ENCODE assay signal across 17 cellular contexts in the genomic region with DNA sequence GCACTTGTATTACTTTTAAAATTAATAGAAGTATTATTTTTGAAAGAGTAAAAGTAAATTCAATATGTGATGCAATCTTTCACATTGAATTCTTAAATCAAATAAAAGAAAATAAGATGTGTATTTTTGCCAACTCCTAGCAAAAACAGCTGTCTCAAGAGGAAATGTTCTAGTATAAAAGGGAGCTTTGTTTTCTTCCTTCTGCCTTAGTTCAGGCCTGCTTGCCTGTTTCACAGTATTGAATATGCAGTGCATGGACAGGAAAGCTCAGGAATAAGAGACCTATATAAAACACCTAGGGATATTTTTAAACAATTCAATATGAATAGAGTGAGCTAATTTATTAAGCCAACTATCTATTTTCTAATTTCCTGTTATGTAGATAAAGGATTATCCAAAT.
DNase-seq lines count a peak whose midpoint lies in the region; ATAC-seq, FAIRE-seq and TF ChIP-seq lines count a peak whose summit lies in the region.
"Had no signal": no experiment of that assay in that cellular context is flagged by ENCODE, and none has a peak within 500 bp of the region (broad histone marks: within the 10 kb centered on the region; RNA-seq: fewer than 3 reads in every experiment).

No MANE protein-coding gene starts in this region.

- no peaks in the 10 kb centered on the region for H3K9me3 Mint-ChIP-seq in MCF 10A (ENCODE audit: unreplicated experiment)
- H3K9me3 Mint-ChIP-seq in stimulated activated memory B cell treated with anti-CD40 and anti-IgM and Interleukin-4, amounts not matched to agents 10 μg/mL and 1 μg/mL and 100 μg/mL, for 72 hours, result no peaks in the 10 kb centered on the region
- H3K9me3 Mint-ChIP-seq: GM23338 had no signal

- no peaks in the 10 kb centered on the region for H3K27me3 ChIP-seq in breast epithelium
- H3K27me3 ChIP-seq: BLaER1 had no signal

- TF ChIP-seq POLR2A in breast epithelium (IDR thresholded peaks at IDR 0.05), result no peak

- H3K36me3 ChIP-seq in breast epithelium, result no peaks in the 10 kb centered on the region
- H3K36me3 ChIP-seq: BLaER1 had no signal

- H3K4me1 Mint-ChIP-seq in MCF 10A (ENCODE audit: insufficient read depth, unreplicated experiment), result peaks cover 18% of the 10 kb centered on the region
- H3K4me1 Mint-ChIP-seq in stimulated activated memory B cell treated with anti-CD40 and anti-IgM and Interleukin-4, amounts not matched to agents 10 μg/mL and 1 μg/mL and 100 μg/mL, for 72 hours, result no peaks in the 10 kb centered on the region
- H3K4me1 Mint-ChIP-seq: CD8-positive, alpha-beta memory T cell had no signal

- no peaks in the 10 kb centered on the region for H3K36me3 Mint-ChIP-seq in MCF 10A (ENCODE audit: insufficient read depth, unreplicated experiment)
- H3K36me3 Mint-ChIP-seq in stimulated activated memory B cell treated with anti-CD40 and anti-IgM and Interleukin-4, amounts not matched to agents 10 μg/mL and 1 μg/mL and 100 μg/mL, for 72 hours, result no peaks in the 10 kb centered on the region
- H3K36me3 Mint-ChIP-seq: CD8-positive, alpha-beta memory T cell had no signal

- DNase-seq in breast epithelium (ENCODE audit: low spot score in 2 of 2) (no peak), MCF 10A (ENCODE audit: unreplicated experiment) (no peak), NCI-H748 treated with DMSO at 0.1 percent for 48 hours (lab: John Stamatoyannopoulos, UW) (peak; percentile 23), pons (ENCODE audit: low spot score) (peak; percentile 18)
- DNase-seq: AML-193; CD8-positive, alpha-beta memory T cell; DMS79; H7 had no signal

- no peaks in the 10 kb centered on the region for H3K9me3 ChIP-seq in breast epithelium
- H3K9me3 ChIP-seq: BLaER1 had no signal

- no TSS peak for BruUV-seq in MCF 10A (replicated peaks; lab: Mats Ljungman, UMichigan)

- no peak overlapping the region for H3K4me3 ChIP-seq in breast epithelium
- H3K4me3 ChIP-seq: BLaER1, GM12878, GM23338 had no signal

- H3K27ac Mint-ChIP-seq in MCF 10A (ENCODE audit: low read depth, unreplicated experiment), result no peak overlapping the region
- no peak overlapping the region for H3K27ac Mint-ChIP-seq in stimulated activated memory B cell treated with anti-CD40 and anti-IgM and Interleukin-4, amounts not matched to agents 10 μg/mL and 1 μg/mL and 100 μg/mL, for 72 hours
- H3K27ac Mint-ChIP-seq: CD8-positive, alpha-beta memory T cell; GM23338 had no signal

- H3K4me3 Mint-ChIP-seq in MCF 10A (ENCODE audit: unreplicated experiment), result no peak overlapping the region
- H3K4me3 Mint-ChIP-seq in stimulated activated memory B cell treated with anti-CD40 and anti-IgM and Interleukin-4, amounts not matched to agents 10 μg/mL and 1 μg/mL and 100 μg/mL, for 72 hours, result no peak overlapping the region
- H3K4me3 Mint-ChIP-seq: CD8-positive, alpha-beta memory T cell; GM23338 had no signal

- intact Hi-C loops in breast epithelium (cut with DNase I; ENCODE audit: low total_unique reads), result loop anchor here (5.0 kb wide), 1 partner anchor 927 kb away; no protein-coding TSS in a partner anchor
- intact Hi-C loops in MCF 10A (cut with micrococcal nuclease), result no loop called here

- no peaks in the 10 kb centered on the region for H3K27me3 Mint-ChIP-seq in MCF 10A (ENCODE audit: insufficient read depth, unreplicated experiment)
- H3K27me3 Mint-ChIP-seq in stimulated activated memory B cell treated with anti-CD40 and anti-IgM and Interleukin-4, amounts not matched to agents 10 μg/mL and 1 μg/mL and 100 μg/mL, for 72 hours, result no peaks in the 10 kb centered on the region
- H3K27me3 Mint-ChIP-seq: CD8-positive, alpha-beta memory T cell had no signal

- TF ChIP-seq CTCF in breast epithelium (IDR thresholded peaks at IDR 0.05) (no peak), MCF 10A (IDR thresholded peaks at IDR 0.05; ENCODE audit: unreplicated experiment) (no peak)

- peak; percentile 27 for FAIRE-seq in A204.1 (lab: Jason Lieb, UNC)
- FAIRE-seq: GM12878, GM18507 had no signal

- ATAC-seq in GM18519 (IDR thresholded peaks at IDR 0.05; ENCODE audit: low FRiP score, unreplicated experiment), result no peak
- ATAC-seq in stimulated activated memory B cell treated with anti-CD40 and anti-IgM and Interleukin-4, amounts not matched to agents 10 μg/mL and 1 μg/mL and 100 μg/mL, for 72 hours, result no peak
- ATAC-seq: GM12878, GM23338 had no signal

- POLR2A ChIA-PET in MCF 10A (lab: Yijun Ruan, JAX), result interaction anchor here (1.3 kb wide), 1 partner anchor 41 kb away, joined by 3 read pairs; no protein-coding TSS in a partner anchor

- CTCF ChIA-PET in MCF 10A (lab: Yijun Ruan, JAX), result interaction anchor here (0.7 to 12.2 kb wide), 5 partner anchors 12 to 50 kb away, joined by 3 to 163 read pairs (median 3); no protein-coding TSS in a partner anchor

- no peaks in the 10 kb centered on the region for H3K4me1 ChIP-seq in breast epithelium
- H3K4me1 ChIP-seq: BLaER1 had no signal

- H3K27ac ChIP-seq in breast epithelium, result peak overlapping the region; percentile 33 to 76
- H3K27ac ChIP-seq: 22Rv1, BLaER1, HL-60 had no signal

Comparison
In these comparisons a context has a peak if more than half of its experiments do, and no peak if none do; other contexts are left out.
1. DNase-seq: peak in NCI-H748 treated with DMSO at 0.1 percent for 48 hours (single experiment) and pons (single experiment); none in breast epithelium (0 of 2) and MCF 10A (single experiment).